ENCODE assay signal across 8 cellular contexts in genomic region chr15:63503739-63504246, GRCh38. TPM values are rescaled to one million over a fixed set of nuclear protein-coding genes. Genes with fewer than 3 reads are reported as not detected.
A peak's percentile ranks its signal among the peaks of the same experiment; 100 is the strongest.
DNase-seq lines count a peak whose midpoint lies in the region; ATAC-seq and TF ChIP-seq lines count a peak whose summit lies in the region.

No MANE protein-coding gene starts in this region.

- no peaks in the 10 kb centered on the region for H3K36me3 ChIP-seq in RWPE2 (ENCODE audit: low read depth)
- H3K36me3 ChIP-seq in heart left ventricle = no peaks in the 10 kb centered on the region
- H3K36me3 ChIP-seq in rectal smooth muscle tissue (ENCODE audit: control insufficient read depth, insufficient read depth, low read length) = no peaks in the 10 kb centered on the region
- H3K36me3 ChIP-seq in aorta (ENCODE audit: control insufficient read depth in 1 of 2, insufficient read depth in 2 of 2, low read length in 1 of 2) = no peaks in the 10 kb centered on the region

- WGBS in heart left ventricle, 4 donors = 0 to 2% (median 1%) methylated on average over 16 to 28 of the region's 28 CpGs
- 1% methylated on average over 28 of the region's 28 CpGs for WGBS in aorta, 2 donors

- no peak for TF ChIP-seq CTCF in RWPE2 (IDR thresholded peaks at IDR 0.05; ENCODE audit: poor library complexity, severe bottlenecking)
- TF ChIP-seq CTCF in heart left ventricle (IDR thresholded peaks at IDR 0.05) = no peak

- intact Hi-C loops in activated naive CD4-positive, alpha-beta T cell treated with anti-CD3 and anti-CD28 coated beads for 36 hours (cut with micrococcal nuclease) = loop anchor here (1.0 to 10.0 kb wide), 9 partner anchors 8 to 1389 kb away; no protein-coding TSS in a partner anchor
- intact Hi-C loops in heart left ventricle (cut with DNase I) (loop anchor here in 9 of 10 donors (5.0 to 10.0 kb wide), 4 partner anchors 51 to 954 kb away; partner anchors contain the start of gene FBXL22 (in 8 of the 9)), aorta (cut with DNase I) (loop anchor here (5.0 to 10.0 kb wide), 2 partner anchors 51 to 94 kb away; partner anchors contain the start of gene FBXL22 (in 2 of the 2))

- DNase-seq in SIG-M5 treated with dmso at 0.1 percent for 504 hours (lab: John Stamatoyannopoulos, UW; ENCODE audit: unreplicated experiment) = peak; percentile 66
- DNase-seq in SIG-M5 (lab: John Stamatoyannopoulos, UW) = no peak
- peak; percentile 88 for DNase-seq in RWPE2 (ENCODE audit: low spot score)
- peak; percentile 92 for DNase-seq in activated naive CD4-positive, alpha-beta T cell treated with anti-CD3 and anti-CD28 coated beads for 36 hours
- peak in 3 of 5 donors; percentile 62 to 76 (median 64) for DNase-seq in heart left ventricle
- DNase-seq in aorta = peak; percentile 80 to 87

- H3K27ac Mint-ChIP-seq in activated naive CD4-positive, alpha-beta T cell treated with anti-CD3 and anti-CD28 coated beads for 36 hours = peak overlapping the region; percentile 97

- H3K9me3 ChIP-seq in RWPE2 (ENCODE audit: severe bottlenecking) = no peaks in the 10 kb centered on the region
- H3K9me3 ChIP-seq in heart left ventricle = no peaks in the 10 kb centered on the region
- no peaks in the 10 kb centered on the region for H3K9me3 ChIP-seq in aorta (ENCODE audit: control insufficient read depth, low read length)

- no peaks in the 10 kb centered on the region for H3K27me3 ChIP-seq in RWPE2 (ENCODE audit: insufficient read depth, poor library complexity, severe bottlenecking)
- no peaks in the 10 kb centered on the region for H3K27me3 ChIP-seq in heart left ventricle
- no peaks in the 10 kb centered on the region for H3K27me3 ChIP-seq in rectal smooth muscle tissue (ENCODE audit: control insufficient read depth, insufficient read depth, low read length)
- no peaks in the 10 kb centered on the region for H3K27me3 ChIP-seq in aorta (ENCODE audit: control insufficient read depth in 1 of 2, insufficient read depth in 2 of 2, low read length in 1 of 2)

- peak overlapping the region; percentile 80 for H3K4me3 Mint-ChIP-seq in activated naive CD4-positive, alpha-beta T cell treated with anti-CD3 and anti-CD28 coated beads for 36 hours

- H3K27ac ChIP-seq in RWPE2 (ENCODE audit: poor library complexity, severe bottlenecking) = peak overlapping the region; percentile 94
- H3K27ac ChIP-seq in heart left ventricle = peak overlapping the region; percentile 94 to 99 (median 98)
- H3K27ac ChIP-seq in rectal smooth muscle tissue (ENCODE audit: low read depth, low read length) = peak overlapping the region; percentile 98
- peak overlapping the region; percentile 81 to 92 for H3K27ac ChIP-seq in aorta (ENCODE audit: low read depth in 1 of 2, low read length in 2 of 2)

- peaks cover 47% of the 10 kb centered on the region for H3K4me1 ChIP-seq in RWPE2 (ENCODE audit: insufficient read depth, poor library complexity, severe bottlenecking)
- H3K4me1 ChIP-seq in heart left ventricle = peaks cover 3 to 82% (median 57%) of the 10 kb centered on the region in 12 donors
- peaks cover 30% of the 10 kb centered on the region for H3K4me1 ChIP-seq in rectal smooth muscle tissue (ENCODE audit: control insufficient read depth, insufficient read depth, low read length)
- peaks cover 1 to 4% of the 10 kb centered on the region in 2 donors for H3K4me1 ChIP-seq in aorta (ENCODE audit: control insufficient read depth in 1 of 2, insufficient read depth in 2 of 2, low read length in 2 of 2)

- CTCF ChIA-PET in activated naive CD4-positive, alpha-beta T cell treated with anti-CD3 and anti-CD28 coated beads for 36 hours (lab: Charles Lee) = interaction anchor here (0.6 to 2.4 kb wide), 3 partner anchors 13 to 272 kb away, joined by 3 to 12 read pairs (median 11); no protein-coding TSS in a partner anchor

- H3K9ac ChIP-seq in rectal smooth muscle tissue (ENCODE audit: low read length) = peak overlapping the region; percentile 96

- H3K4me3 ChIP-seq in RWPE2 (ENCODE audit: severe bottlenecking) (peak overlapping the region; percentile 93), heart left ventricle (peak overlapping the region; percentile 49 to 95 (median 80)), rectal smooth muscle tissue (ENCODE audit: low read length) (peak overlapping the region; percentile 57), aorta (ENCODE audit: low read length in 2 of 2) (peak overlapping the region; percentile 13 to 76)

- TF ChIP-seq POLR2A in heart left ventricle (IDR thresholded peaks at IDR 0.05) = no peak

- no peaks in the 10 kb centered on the region for H3K9me3 Mint-ChIP-seq in activated naive CD4-positive, alpha-beta T cell treated with anti-CD3 and anti-CD28 coated beads for 36 hours

- peaks cover 77% of the 10 kb centered on the region for H3K4me1 Mint-ChIP-seq in activated naive CD4-positive, alpha-beta T cell treated with anti-CD3 and anti-CD28 coated beads for 36 hours (ENCODE audit: low read depth)

- H3K27me3 Mint-ChIP-seq in activated naive CD4-positive, alpha-beta T cell treated with anti-CD3 and anti-CD28 coated beads for 36 hours (ENCODE audit: low read depth) = no peaks in the 10 kb centered on the region

- no peaks in the 10 kb centered on the region for H3K36me3 Mint-ChIP-seq in activated naive CD4-positive, alpha-beta T cell treated with anti-CD3 and anti-CD28 coated beads for 36 hours (ENCODE audit: low read depth)

- ATAC-seq in HG03103 (IDR thresholded peaks at IDR 0.05; ENCODE audit: low read depth, unreplicated experiment) (peak; percentile 8), RWPE2 (ENCODE audit: low read depth) (peak; percentile 45), heart left ventricle (peak; percentile 25 to 57 (median 46)), aorta (ENCODE audit: low FRiP score) (peak; percentile 71)

RNA-seq across cellular contexts. Expression of gene USP3, which starts 0.6 kb away (rescaled TPM):
- total RNA-seq in activated naive CD4-positive, alpha-beta T cell treated with anti-CD3 and anti-CD28 coated beads for 36 hours = 10 to 100 TPM; 49.9 to 52.2 TPM
- total RNA-seq in heart left ventricle (10 to 100 TPM; 14.3 to 30.8 (median 18.4) TPM), aorta (10 to 100 TPM; 46.9 to 60.0 TPM)
- polyA plus RNA-seq in heart left ventricle (10 to 100 TPM in 1 of 2 donors, 1 to 10 TPM in 1; 7.1 to 10.5 TPM), aorta (10 to 100 TPM; 16.3 to 28.9 TPM)

Comparison
In these comparisons a context has a peak if more than half of its experiments do, and no peak if none do; other contexts are left out.
1. ATAC-seq: peak in every context shown above with its lines; median percentile 71 in aorta; 46 in heart left ventricle; 45 in RWPE2; 8 in HG03103.